8 cellular contexts compared by ENCODE assay signal in genomic region chr9:88388886-88389617, GRCh38. TPM values are rescaled to one million over a fixed set of nuclear protein-coding genes. Genes with fewer than 3 reads are reported as not detected.
A peak's percentile ranks its signal among the peaks of the same experiment; 100 is the strongest.
DNase-seq lines count a peak whose midpoint lies in the region; ATAC-seq, FAIRE-seq and TF ChIP-seq lines count a peak whose summit lies in the region.

No MANE protein-coding gene starts in this region.

- H3K27me3 ChIP-seq in SU-DHL-6 (ENCODE audit: low read length) (no peaks in the 10 kb centered on the region), astrocyte (ENCODE audit: insufficient read depth, low read length) (no peaks in the 10 kb centered on the region), hepatocyte (no peaks in the 10 kb centered on the region), psoas muscle (ENCODE audit: insufficient read depth in 3 of 3, low read length in 2 of 3) (no peaks in the 10 kb centered on the region)

- no peak for FAIRE-seq in astrocyte (lab: Jason Lieb, UNC)

- DNase-seq in ELR (ENCODE audit: low read depth): peak; percentile 86
- peak; percentile 72 for DNase-seq in astrocyte (ENCODE audit: low read depth)
- DNase-seq in hepatocyte (ENCODE audit: low spot score): peak; percentile 85
- DNase-seq in psoas muscle: peak in 1 of 2 donors; percentile 55

- H3K79me2 ChIP-seq in SU-DHL-6 (ENCODE audit: insufficient read depth, low read length): peaks cover 47% of the 10 kb centered on the region
- peaks cover 55% of the 10 kb centered on the region for H3K79me2 ChIP-seq in astrocyte (ENCODE audit: insufficient read depth, low read length)
- peaks cover 64% of the 10 kb centered on the region for H3K79me2 ChIP-seq in hepatocyte

- H3K4me3 ChIP-seq in SU-DHL-6 (ENCODE audit: insufficient read depth, low read length, poor library complexity, severe bottlenecking) (peak overlapping the region; percentile 85), astrocyte (ENCODE audit: insufficient read depth, low read depth, low read length) (peak overlapping the region; percentile 84), hepatocyte (peak overlapping the region; percentile 66), psoas muscle (peak overlapping the region; percentile 88)

- H4K20me1 ChIP-seq in SU-DHL-6 (ENCODE audit: low read depth, low read length): peaks cover 6% of the 10 kb centered on the region; the same call in 1 of the 2 replicates
- peaks cover 36% of the 10 kb centered on the region for H4K20me1 ChIP-seq in astrocyte (ENCODE audit: insufficient read depth, low read length)
- H4K20me1 ChIP-seq in hepatocyte (ENCODE audit: insufficient read depth, poor library complexity, severe bottlenecking): peaks cover 40% of the 10 kb centered on the region

- no peaks in the 10 kb centered on the region for H3K9me3 ChIP-seq in SU-DHL-6 (ENCODE audit: insufficient read depth, low read length)
- no peaks in the 10 kb centered on the region for H3K9me3 ChIP-seq in astrocyte (ENCODE audit: insufficient read depth, low read depth, low read length)
- no peaks in the 10 kb centered on the region for H3K9me3 ChIP-seq in hepatocyte (ENCODE audit: low read depth)
- no peaks in the 10 kb centered on the region for H3K9me3 ChIP-seq in psoas muscle

- H3F3A ChIP-seq in SU-DHL-6 (ENCODE audit: insufficient read depth): peaks cover 10% of the 10 kb centered on the region; the same call in 1 of the 2 replicates

- TF ChIP-seq CTCF in SU-DHL-6 (IDR thresholded peaks at IDR 0.05; ENCODE audit: insufficient read depth, low read length, poor library complexity, severe bottlenecking) (no peak), astrocyte (IDR thresholded peaks at IDR 0.05; ENCODE audit: insufficient read depth, low read depth, low read length) (no peak), hepatocyte (IDR thresholded peaks at IDR 0.05; ENCODE audit: poor library complexity) (no peak), psoas muscle (IDR thresholded peaks at IDR 0.05) (no peak)

- H3K9me2 ChIP-seq in SU-DHL-6 (replicated peaks; ENCODE audit: insufficient read depth, low read length) (no peaks in the 10 kb centered on the region), hepatocyte (replicated peaks; ENCODE audit: insufficient read depth) (no peaks in the 10 kb centered on the region)

- intact Hi-C loops in psoas muscle (cut with DNase I): loop anchor here in 1 of 2 donors (5.0 kb wide), 1 partner anchor 437 kb away; no protein-coding TSS in a partner anchor

- H3K9me3 Mint-ChIP-seq in astrocyte (ENCODE audit: unreplicated experiment): peaks cover 1% of the 10 kb centered on the region

- peak overlapping the region; percentile 92 for H3K4me3 Mint-ChIP-seq in astrocyte (ENCODE audit: unreplicated experiment)

- H3K4me1 Mint-ChIP-seq in astrocyte (ENCODE audit: low read depth, unreplicated experiment): peaks cover 12% of the 10 kb centered on the region

- H3K36me3 ChIP-seq in SU-DHL-6 (ENCODE audit: low read length): no peaks in the 10 kb centered on the region
- H3K36me3 ChIP-seq in astrocyte (ENCODE audit: insufficient read depth, low read length): no peaks in the 10 kb centered on the region
- no peaks in the 10 kb centered on the region for H3K36me3 ChIP-seq in hepatocyte (replicated peaks; ENCODE audit: insufficient read depth, low read depth)
- no peaks in the 10 kb centered on the region for H3K36me3 ChIP-seq in psoas muscle (ENCODE audit: insufficient read depth in 1 of 2, low read depth in 1 of 2)

- H3K4me1 ChIP-seq in astrocyte (ENCODE audit: insufficient read depth, low read length) (peaks cover 13% of the 10 kb centered on the region), hepatocyte (ENCODE audit: insufficient read depth) (peaks cover 13% of the 10 kb centered on the region), psoas muscle (no peaks in the 10 kb centered on the region)

- H2AFZ ChIP-seq in SU-DHL-6 (ENCODE audit: low read depth, low read length, severe bottlenecking) (peak overlapping the region; percentile 47), astrocyte (ENCODE audit: low read depth, low read length) (peak overlapping the region; percentile 38), hepatocyte (peak overlapping the region; percentile 32)

- 1% methylated on average over 31 of the region's 71 CpGs for WGBS in hepatocyte (ENCODE audit: low lambda C conversion rate, missing lambda C conversion rate)
- 1 to 5% (median 3%) methylated on average over 32 to 69 of the region's 71 CpGs for WGBS in psoas muscle, 3 donors

- H3K4me2 ChIP-seq in SU-DHL-6 (ENCODE audit: low read depth, low read length, poor library complexity, severe bottlenecking) (peak overlapping the region; percentile 72), astrocyte (ENCODE audit: low read length) (peak overlapping the region; percentile 84), hepatocyte (peak overlapping the region; percentile 79)

- no peaks in the 10 kb centered on the region for H3K36me3 Mint-ChIP-seq in astrocyte (ENCODE audit: low read depth, unreplicated experiment)

- H3K27ac ChIP-seq in SU-DHL-6 (ENCODE audit: low read depth, low read length): 0 out of 2 replicates have a peak overlapping the region, but pooled peaks have one; percentile 10
- H3K27ac ChIP-seq in astrocyte (ENCODE audit: low read depth, low read length): peak overlapping the region; percentile 90
- peak overlapping the region; percentile 99 for H3K27ac ChIP-seq in hepatocyte
- peak overlapping the region; percentile 71 for H3K27ac ChIP-seq in psoas muscle

- ATAC-seq in GM21619 (IDR thresholded peaks at IDR 0.05; ENCODE audit: unreplicated experiment): peak; percentile 30
- peak in 3 of 4 donors; percentile 25 to 42 (median 41) for ATAC-seq in psoas muscle
- no peak for ATAC-seq in HG03378 (IDR thresholded peaks at IDR 0.05; ENCODE audit: unreplicated experiment)

- peak overlapping the region; percentile 67 for H3K9ac ChIP-seq in SU-DHL-6 (ENCODE audit: low read length)
- peak overlapping the region; percentile 91 for H3K9ac ChIP-seq in astrocyte (ENCODE audit: low read length)

- H3K27ac Mint-ChIP-seq in astrocyte (ENCODE audit: unreplicated experiment): peak overlapping the region; percentile 93

- TF ChIP-seq EP300 in Ishikawa (IDR thresholded peaks at IDR 0.05; ENCODE audit: borderline replicate concordance): no peak

- TF ChIP-seq RAD21 in Ishikawa (IDR thresholded peaks at IDR 0.05; ENCODE audit: low read depth): no peak

- H3K27me3 Mint-ChIP-seq in astrocyte (ENCODE audit: low read depth, unreplicated experiment): no peaks in the 10 kb centered on the region

TF ChIP-seq in Ishikawa, 13 proteins besides CTCF, POLR2A, EP300 and RAD21:
- TF ChIP-seq, protein P1, sequence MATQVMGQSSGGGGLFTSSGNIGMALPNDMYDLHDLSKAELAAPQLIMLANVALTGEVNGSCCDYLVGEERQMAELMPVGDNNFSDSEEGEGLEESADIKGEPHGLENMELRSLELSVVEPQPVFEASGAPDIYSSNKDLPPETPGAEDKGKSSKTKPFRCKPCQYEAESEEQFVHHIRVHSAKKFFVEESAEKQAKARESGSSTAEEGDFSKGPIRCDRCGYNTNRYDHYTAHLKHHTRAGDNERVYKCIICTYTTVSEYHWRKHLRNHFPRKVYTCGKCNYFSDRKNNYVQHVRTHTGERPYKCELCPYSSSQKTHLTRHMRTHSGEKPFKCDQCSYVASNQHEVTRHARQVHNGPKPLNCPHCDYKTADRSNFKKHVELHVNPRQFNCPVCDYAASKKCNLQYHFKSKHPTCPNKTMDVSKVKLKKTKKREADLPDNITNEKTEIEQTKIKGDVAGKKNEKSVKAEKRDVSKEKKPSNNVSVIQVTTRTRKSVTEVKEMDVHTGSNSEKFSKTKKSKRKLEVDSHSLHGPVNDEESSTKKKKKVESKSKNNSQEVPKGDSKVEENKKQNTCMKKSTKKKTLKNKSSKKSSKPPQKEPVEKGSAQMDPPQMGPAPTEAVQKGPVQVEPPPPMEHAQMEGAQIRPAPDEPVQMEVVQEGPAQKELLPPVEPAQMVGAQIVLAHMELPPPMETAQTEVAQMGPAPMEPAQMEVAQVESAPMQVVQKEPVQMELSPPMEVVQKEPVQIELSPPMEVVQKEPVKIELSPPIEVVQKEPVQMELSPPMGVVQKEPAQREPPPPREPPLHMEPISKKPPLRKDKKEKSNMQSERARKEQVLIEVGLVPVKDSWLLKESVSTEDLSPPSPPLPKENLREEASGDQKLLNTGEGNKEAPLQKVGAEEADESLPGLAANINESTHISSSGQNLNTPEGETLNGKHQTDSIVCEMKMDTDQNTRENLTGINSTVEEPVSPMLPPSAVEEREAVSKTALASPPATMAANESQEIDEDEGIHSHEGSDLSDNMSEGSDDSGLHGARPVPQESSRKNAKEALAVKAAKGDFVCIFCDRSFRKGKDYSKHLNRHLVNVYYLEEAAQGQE (IDR thresholded peaks at IDR 0.05; ENCODE audit: low read depth): no peak
- TF ChIP-seq, protein P2, sequence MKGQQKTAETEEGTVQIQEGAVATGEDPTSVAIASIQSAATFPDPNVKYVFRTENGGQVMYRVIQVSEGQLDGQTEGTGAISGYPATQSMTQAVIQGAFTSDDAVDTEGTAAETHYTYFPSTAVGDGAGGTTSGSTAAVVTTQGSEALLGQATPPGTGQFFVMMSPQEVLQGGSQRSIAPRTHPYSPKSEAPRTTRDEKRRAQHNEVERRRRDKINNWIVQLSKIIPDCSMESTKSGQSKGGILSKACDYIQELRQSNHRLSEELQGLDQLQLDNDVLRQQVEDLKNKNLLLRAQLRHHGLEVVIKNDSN (IDR thresholded peaks at IDR 0.05): no peak
- peak; percentile 53; the same call in 1 of the 2 replicates for TF ChIP-seq ZBTB7A (IDR thresholded peaks at IDR 0.05; ENCODE audit: low read depth)
- no peak for TF ChIP-seq FOXM1 (IDR thresholded peaks at IDR 0.05; ENCODE audit: borderline replicate concordance, low read depth)
- TF ChIP-seq MAX (IDR thresholded peaks at IDR 0.05): peak; percentile 39
- no peak for TF ChIP-seq NFIC (IDR thresholded peaks at IDR 0.05)
- peak; percentile 64 for TF ChIP-seq CEBPB (IDR thresholded peaks at IDR 0.05)
- TF ChIP-seq TAF1 (IDR thresholded peaks at IDR 0.05; ENCODE audit: low read depth): peak; percentile 28; the same call in 1 of the 2 replicates
- TF ChIP-seq TCF12 (IDR thresholded peaks at IDR 0.05; ENCODE audit: low read depth): no peak
- no peak; the same call in 1 of the 2 replicates for TF ChIP-seq TEAD4 (IDR thresholded peaks at IDR 0.05)
- TF ChIP-seq EGR1 (IDR thresholded peaks at IDR 0.05): peak; percentile 19; the same call in 1 of the 2 replicates
- no peak for TF ChIP-seq YY1 (IDR thresholded peaks at IDR 0.05; ENCODE audit: low read depth)
- TF ChIP-seq CREB1 (IDR thresholded peaks at IDR 0.05; ENCODE audit: low read depth): no peak

RNA-seq across cellular contexts. Expression of gene SPIN1, which starts 0.8 kb away (rescaled TPM):
- total RNA-seq in astrocyte (63.9 and 74.1 TPM in 2 replicates), hepatocyte (119 and 145 TPM in 2 replicates), psoas muscle (10 to 100 TPM in 2 of 4 donors, 1 to 10 TPM in 2; 4.1 to 17.2 (median 9.4) TPM)
- polyA plus RNA-seq in hepatocyte (46.7 and 59.8 TPM in 2 replicates), psoas muscle (1 to 10 TPM; 2.5 to 9.2 (median 3.7) TPM)

Comparison
In these comparisons a context has a peak if more than half of its experiments do, and no peak if none do; other contexts are left out.
1. H3K27ac ChIP-seq: peak in every context shown above with its lines; median percentile 99 in hepatocyte; 90 in astrocyte; 71 in psoas muscle; 10 in SU-DHL-6.